2 cellular contexts compared by ENCODE assay signal in the genomic region with DNA sequence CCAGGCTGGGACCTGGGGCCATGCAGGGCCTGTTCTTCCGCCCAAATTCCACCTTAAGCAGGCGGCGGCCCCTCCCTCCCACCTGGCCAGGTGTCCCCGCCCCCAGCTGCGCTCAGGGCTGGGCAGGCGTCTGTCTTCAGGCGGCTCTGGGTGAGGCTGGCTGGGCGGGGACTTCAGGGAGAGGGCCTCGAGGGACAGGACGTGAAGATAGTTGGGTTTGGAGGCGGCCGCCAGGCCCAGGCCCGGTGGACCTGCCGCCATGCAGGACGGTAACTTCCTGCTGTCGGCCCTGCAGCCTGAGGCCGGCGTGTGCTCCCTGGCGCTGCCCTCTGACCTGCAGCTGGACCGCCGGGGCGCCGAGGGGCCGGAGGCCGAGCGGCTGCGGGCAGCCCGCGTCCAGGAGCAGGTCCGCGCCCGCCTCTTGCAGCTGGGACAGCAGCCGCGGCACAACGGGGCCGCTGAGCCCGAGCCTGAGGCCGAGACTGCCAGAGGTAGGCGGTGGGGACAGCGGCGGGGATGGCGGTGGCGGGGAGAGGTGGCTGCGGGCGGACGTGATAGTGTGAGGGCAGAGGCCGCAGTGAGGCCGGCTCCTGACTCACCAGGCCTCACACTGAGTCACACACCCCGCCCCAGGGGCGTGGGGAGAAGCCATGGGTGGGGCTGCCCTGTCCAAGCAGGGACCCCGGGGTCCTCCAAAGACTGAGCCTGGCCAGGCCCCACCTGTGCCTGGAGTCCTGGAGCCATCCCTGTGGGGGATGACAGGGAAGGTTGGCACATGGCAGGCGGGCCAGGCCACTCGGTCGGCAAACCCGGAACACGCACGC.
A peak's percentile ranks its signal among the peaks of the same experiment; 100 is the strongest.
TF ChIP-seq lines count a peak whose summit lies in the region.

A gene with protein sequence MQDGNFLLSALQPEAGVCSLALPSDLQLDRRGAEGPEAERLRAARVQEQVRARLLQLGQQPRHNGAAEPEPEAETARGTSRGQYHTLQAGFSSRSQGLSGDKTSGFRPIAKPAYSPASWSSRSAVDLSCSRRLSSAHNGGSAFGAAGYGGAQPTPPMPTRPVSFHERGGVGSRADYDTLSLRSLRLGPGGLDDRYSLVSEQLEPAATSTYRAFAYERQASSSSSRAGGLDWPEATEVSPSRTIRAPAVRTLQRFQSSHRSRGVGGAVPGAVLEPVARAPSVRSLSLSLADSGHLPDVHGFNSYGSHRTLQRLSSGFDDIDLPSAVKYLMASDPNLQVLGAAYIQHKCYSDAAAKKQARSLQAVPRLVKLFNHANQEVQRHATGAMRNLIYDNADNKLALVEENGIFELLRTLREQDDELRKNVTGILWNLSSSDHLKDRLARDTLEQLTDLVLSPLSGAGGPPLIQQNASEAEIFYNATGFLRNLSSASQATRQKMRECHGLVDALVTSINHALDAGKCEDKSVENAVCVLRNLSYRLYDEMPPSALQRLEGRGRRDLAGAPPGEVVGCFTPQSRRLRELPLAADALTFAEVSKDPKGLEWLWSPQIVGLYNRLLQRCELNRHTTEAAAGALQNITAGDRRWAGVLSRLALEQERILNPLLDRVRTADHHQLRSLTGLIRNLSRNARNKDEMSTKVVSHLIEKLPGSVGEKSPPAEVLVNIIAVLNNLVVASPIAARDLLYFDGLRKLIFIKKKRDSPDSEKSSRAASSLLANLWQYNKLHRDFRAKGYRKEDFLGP (plus strand): TSS at position 176 of the 824 bp plus-strand sequence. CDS start 84 bp downstream, at position 260.

TF ChIP-seq in HepG2, 621 proteins besides CTCF, POLR2A, EP300 and RAD21 (continued from another document and continues in another):
- TF ChIP-seq, protein P1, sequence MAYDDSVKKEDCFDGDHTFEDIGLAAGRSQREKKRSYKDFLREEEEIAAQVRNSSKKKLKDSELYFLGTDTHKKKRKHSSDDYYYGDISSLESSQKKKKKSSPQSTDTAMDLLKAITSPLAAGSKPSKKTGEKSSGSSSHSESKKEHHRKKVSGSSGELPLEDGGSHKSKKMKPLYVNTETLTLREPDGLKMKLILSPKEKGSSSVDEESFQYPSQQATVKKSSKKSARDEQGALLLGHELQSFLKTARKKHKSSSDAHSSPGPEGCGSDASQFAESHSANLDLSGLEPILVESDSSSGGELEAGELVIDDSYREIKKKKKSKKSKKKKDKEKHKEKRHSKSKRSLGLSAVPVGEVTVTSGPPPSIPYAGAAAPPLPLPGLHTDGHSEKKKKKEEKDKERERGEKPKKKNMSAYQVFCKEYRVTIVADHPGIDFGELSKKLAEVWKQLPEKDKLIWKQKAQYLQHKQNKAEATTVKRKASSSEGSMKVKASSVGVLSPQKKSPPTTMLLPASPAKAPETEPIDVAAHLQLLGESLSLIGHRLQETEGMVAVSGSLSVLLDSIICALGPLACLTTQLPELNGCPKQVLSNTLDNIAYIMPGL (CRISPR knock-in tag; IDR thresholded peaks at IDR 0.05; ENCODE audit: borderline replicate concordance in 1 of 2, low read depth in 1 of 2), result peak; percentile 34 to 84; a peak in 3 of 4 replicates
- TF ChIP-seq ZNF83 (CRISPR knock-in tag; IDR thresholded peaks at IDR 0.05; ENCODE audit: borderline replicate concordance) (0 out of 2 replicates have a peak, but pooled peaks have one; percentile 15), ZBTB1 (CRISPR knock-in tag; IDR thresholded peaks at IDR 0.05; ENCODE audit: borderline replicate concordance) (no peak), SMARCC2 (IDR thresholded peaks at IDR 0.05) (no peak), WIZ (CRISPR knock-in tag; IDR thresholded peaks at IDR 0.05) (0 out of 2 replicates have a peak, but pooled peaks have one; percentile 51), JARID2 (CRISPR knock-in tag; IDR thresholded peaks at IDR 0.05; ENCODE audit: insufficient replicate concordance) (no peak), ZSCAN21 (CRISPR knock-in tag; IDR thresholded peaks at IDR 0.05; ENCODE audit: borderline replicate concordance) (peak; percentile 73; the same call in 1 of the 2 replicates), IKZF4 (CRISPR knock-in tag; IDR thresholded peaks at IDR 0.05; ENCODE audit: borderline replicate concordance, low read depth, not compliant biosample characterization) (peak; percentile 77), STAG1 (CRISPR knock-in tag; IDR thresholded peaks at IDR 0.05) (no peak), KDM1A (CRISPR knock-in tag; IDR thresholded peaks at IDR 0.05) (no peak), SALL1 (CRISPR knock-in tag; IDR thresholded peaks at IDR 0.05) (peak; percentile 47), MED8 (CRISPR knock-in tag; IDR thresholded peaks at IDR 0.05; ENCODE audit: insufficient replicate concordance) (peak; percentile 8), MBD4 (IDR thresholded peaks at IDR 0.05; ENCODE audit: borderline replicate concordance, low read length) (no peak), ZBTB7B (CRISPR knock-in tag; IDR thresholded peaks at IDR 0.05) (no peak), ERF (CRISPR knock-in tag; IDR thresholded peaks at IDR 0.05) (no peak), ZFP82 (CRISPR knock-in tag; IDR thresholded peaks at IDR 0.05; ENCODE audit: borderline replicate concordance) (0 out of 2 replicates have a peak, but pooled peaks have one; percentile 69), ZNF672 (CRISPR knock-in tag; IDR thresholded peaks at IDR 0.05) (no peak), PHF21A (CRISPR knock-in tag; IDR thresholded peaks at IDR 0.05) (peak; percentile 57; the same call in 1 of the 2 replicates)
- TF ChIP-seq, protein P2, sequence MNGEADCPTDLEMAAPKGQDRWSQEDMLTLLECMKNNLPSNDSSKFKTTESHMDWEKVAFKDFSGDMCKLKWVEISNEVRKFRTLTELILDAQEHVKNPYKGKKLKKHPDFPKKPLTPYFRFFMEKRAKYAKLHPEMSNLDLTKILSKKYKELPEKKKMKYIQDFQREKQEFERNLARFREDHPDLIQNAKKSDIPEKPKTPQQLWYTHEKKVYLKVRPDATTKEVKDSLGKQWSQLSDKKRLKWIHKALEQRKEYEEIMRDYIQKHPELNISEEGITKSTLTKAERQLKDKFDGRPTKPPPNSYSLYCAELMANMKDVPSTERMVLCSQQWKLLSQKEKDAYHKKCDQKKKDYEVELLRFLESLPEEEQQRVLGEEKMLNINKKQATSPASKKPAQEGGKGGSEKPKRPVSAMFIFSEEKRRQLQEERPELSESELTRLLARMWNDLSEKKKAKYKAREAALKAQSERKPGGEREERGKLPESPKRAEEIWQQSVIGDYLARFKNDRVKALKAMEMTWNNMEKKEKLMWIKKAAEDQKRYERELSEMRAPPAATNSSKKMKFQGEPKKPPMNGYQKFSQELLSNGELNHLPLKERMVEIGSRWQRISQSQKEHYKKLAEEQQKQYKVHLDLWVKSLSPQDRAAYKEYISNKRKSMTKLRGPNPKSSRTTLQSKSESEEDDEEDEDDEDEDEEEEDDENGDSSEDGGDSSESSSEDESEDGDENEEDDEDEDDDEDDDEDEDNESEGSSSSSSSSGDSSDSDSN (CRISPR knock-in tag; IDR thresholded peaks at IDR 0.05), result peak; percentile 86
- TF ChIP-seq, protein P3, sequence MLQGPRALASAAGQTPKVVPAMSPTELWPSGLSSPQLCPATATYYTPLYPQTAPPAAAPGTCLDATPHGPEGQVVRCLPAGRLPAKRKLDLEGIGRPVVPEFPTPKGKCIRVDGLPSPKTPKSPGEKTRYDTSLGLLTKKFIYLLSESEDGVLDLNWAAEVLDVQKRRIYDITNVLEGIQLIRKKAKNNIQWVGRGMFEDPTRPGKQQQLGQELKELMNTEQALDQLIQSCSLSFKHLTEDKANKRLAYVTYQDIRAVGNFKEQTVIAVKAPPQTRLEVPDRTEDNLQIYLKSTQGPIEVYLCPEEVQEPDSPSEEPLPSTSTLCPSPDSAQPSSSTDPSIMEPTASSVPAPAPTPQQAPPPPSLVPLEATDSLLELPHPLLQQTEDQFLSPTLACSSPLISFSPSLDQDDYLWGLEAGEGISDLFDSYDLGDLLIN (CRISPR knock-in tag; IDR thresholded peaks at IDR 0.05; ENCODE audit: borderline replicate concordance), result no peak
- TF ChIP-seq, protein P4, sequence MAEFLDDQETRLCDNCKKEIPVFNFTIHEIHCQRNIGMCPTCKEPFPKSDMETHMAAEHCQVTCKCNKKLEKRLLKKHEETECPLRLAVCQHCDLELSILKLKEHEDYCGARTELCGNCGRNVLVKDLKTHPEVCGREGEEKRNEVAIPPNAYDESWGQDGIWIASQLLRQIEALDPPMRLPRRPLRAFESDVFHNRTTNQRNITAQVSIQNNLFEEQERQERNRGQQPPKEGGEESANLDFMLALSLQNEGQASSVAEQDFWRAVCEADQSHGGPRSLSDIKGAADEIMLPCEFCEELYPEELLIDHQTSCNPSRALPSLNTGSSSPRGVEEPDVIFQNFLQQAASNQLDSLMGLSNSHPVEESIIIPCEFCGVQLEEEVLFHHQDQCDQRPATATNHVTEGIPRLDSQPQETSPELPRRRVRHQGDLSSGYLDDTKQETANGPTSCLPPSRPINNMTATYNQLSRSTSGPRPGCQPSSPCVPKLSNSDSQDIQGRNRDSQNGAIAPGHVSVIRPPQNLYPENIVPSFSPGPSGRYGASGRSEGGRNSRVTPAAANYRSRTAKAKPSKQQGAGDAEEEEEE (CRISPR knock-in tag; IDR thresholded peaks at IDR 0.05; ENCODE audit: borderline replicate concordance), result no peak

TF ChIP-seq in K562, 482 proteins besides CTCF, POLR2A, EP300 and RAD21 (continued from another document and continues in another):
- TF ChIP-seq KLF16 (IDR thresholded peaks at IDR 0.05) (no peak), GABPB1 (CRISPR knock-in tag; IDR thresholded peaks at IDR 0.05) (peak; percentile 76), CREM (IDR thresholded peaks at IDR 0.05; ENCODE audit: low read depth) (peak; percentile 43; the same call in 1 of the 2 replicates), SIN3B (IDR thresholded peaks at IDR 0.05; ENCODE audit: low read depth) (no peak), ZFX (CRISPR knock-in tag; IDR thresholded peaks at IDR 0.05) (peak; percentile 99), ARID1B (IDR thresholded peaks at IDR 0.05) (peak; percentile 68), FOXM1 (IDR thresholded peaks at IDR 0.05; ENCODE audit: low read depth) (no peak), FOXM1 (CRISPR knock-in tag; IDR thresholded peaks at IDR 0.05; ENCODE audit: low read depth) (peak; percentile 93), ZC3H4 (CRISPR knock-in tag; IDR thresholded peaks at IDR 0.05; ENCODE audit: borderline replicate concordance) (no peak; the same call in 1 of the 2 replicates), ETV6 (IDR thresholded peaks at IDR 0.05; ENCODE audit: borderline replicate concordance in 1 of 2, low read depth in 2 of 2, low read length in 1 of 2) (peak in 1 of 2 experiments; percentile 20; a peak in 1 of 4 replicates), ETV6 (CRISPR knock-in tag; IDR thresholded peaks at IDR 0.05; ENCODE audit: borderline replicate concordance) (peak; percentile 85; the same call in 1 of the 2 replicates), SUPT5H (IDR thresholded peaks at IDR 0.05) (peak; percentile 66; the same call in 1 of the 2 replicates)
- TF ChIP-seq, protein P5, sequence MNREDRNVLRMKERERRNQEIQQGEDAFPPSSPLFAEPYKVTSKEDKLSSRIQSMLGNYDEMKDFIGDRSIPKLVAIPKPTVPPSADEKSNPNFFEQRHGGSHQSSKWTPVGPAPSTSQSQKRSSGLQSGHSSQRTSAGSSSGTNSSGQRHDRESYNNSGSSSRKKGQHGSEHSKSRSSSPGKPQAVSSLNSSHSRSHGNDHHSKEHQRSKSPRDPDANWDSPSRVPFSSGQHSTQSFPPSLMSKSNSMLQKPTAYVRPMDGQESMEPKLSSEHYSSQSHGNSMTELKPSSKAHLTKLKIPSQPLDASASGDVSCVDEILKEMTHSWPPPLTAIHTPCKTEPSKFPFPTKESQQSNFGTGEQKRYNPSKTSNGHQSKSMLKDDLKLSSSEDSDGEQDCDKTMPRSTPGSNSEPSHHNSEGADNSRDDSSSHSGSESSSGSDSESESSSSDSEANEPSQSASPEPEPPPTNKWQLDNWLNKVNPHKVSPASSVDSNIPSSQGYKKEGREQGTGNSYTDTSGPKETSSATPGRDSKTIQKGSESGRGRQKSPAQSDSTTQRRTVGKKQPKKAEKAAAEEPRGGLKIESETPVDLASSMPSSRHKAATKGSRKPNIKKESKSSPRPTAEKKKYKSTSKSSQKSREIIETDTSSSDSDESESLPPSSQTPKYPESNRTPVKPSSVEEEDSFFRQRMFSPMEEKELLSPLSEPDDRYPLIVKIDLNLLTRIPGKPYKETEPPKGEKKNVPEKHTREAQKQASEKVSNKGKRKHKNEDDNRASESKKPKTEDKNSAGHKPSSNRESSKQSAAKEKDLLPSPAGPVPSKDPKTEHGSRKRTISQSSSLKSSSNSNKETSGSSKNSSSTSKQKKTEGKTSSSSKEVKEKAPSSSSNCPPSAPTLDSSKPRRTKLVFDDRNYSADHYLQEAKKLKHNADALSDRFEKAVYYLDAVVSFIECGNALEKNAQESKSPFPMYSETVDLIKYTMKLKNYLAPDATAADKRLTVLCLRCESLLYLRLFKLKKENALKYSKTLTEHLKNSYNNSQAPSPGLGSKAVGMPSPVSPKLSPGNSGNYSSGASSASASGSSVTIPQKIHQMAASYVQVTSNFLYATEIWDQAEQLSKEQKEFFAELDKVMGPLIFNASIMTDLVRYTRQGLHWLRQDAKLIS (CRISPR knock-in tag; IDR thresholded peaks at IDR 0.05), result peak; percentile 89
- TF ChIP-seq, protein P6, sequence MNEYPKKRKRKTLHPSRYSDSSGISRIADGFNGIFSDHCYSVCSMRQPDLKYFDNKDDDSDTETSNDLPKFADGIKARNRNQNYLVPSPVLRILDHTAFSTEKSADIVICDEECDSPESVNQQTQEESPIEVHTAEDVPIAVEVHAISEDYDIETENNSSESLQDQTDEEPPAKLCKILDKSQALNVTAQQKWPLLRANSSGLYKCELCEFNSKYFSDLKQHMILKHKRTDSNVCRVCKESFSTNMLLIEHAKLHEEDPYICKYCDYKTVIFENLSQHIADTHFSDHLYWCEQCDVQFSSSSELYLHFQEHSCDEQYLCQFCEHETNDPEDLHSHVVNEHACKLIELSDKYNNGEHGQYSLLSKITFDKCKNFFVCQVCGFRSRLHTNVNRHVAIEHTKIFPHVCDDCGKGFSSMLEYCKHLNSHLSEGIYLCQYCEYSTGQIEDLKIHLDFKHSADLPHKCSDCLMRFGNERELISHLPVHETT (CRISPR knock-in tag; conservative IDR thresholded peaks at IDR 0.05 in 1 of 2, IDR thresholded peaks at IDR 0.05 in 1 of 2), result peak; percentile 29 to 70; a peak in 2 of 4 replicates
- TF ChIP-seq, protein P7, sequence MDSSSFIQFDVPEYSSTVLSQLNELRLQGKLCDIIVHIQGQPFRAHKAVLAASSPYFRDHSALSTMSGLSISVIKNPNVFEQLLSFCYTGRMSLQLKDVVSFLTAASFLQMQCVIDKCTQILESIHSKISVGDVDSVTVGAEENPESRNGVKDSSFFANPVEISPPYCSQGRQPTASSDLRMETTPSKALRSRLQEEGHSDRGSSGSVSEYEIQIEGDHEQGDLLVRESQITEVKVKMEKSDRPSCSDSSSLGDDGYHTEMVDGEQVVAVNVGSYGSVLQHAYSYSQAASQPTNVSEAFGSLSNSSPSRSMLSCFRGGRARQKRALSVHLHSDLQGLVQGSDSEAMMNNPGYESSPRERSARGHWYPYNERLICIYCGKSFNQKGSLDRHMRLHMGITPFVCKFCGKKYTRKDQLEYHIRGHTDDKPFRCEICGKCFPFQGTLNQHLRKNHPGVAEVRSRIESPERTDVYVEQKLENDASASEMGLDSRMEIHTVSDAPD (CRISPR knock-in tag; IDR thresholded peaks at IDR 0.05), result no peak
- TF ChIP-seq, protein P8, sequence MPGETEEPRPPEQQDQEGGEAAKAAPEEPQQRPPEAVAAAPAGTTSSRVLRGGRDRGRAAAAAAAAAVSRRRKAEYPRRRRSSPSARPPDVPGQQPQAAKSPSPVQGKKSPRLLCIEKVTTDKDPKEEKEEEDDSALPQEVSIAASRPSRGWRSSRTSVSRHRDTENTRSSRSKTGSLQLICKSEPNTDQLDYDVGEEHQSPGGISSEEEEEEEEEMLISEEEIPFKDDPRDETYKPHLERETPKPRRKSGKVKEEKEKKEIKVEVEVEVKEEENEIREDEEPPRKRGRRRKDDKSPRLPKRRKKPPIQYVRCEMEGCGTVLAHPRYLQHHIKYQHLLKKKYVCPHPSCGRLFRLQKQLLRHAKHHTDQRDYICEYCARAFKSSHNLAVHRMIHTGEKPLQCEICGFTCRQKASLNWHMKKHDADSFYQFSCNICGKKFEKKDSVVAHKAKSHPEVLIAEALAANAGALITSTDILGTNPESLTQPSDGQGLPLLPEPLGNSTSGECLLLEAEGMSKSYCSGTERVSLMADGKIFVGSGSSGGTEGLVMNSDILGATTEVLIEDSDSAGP (CRISPR knock-in tag; IDR thresholded peaks at IDR 0.05), result no peak
